In the genomic region with DNA sequence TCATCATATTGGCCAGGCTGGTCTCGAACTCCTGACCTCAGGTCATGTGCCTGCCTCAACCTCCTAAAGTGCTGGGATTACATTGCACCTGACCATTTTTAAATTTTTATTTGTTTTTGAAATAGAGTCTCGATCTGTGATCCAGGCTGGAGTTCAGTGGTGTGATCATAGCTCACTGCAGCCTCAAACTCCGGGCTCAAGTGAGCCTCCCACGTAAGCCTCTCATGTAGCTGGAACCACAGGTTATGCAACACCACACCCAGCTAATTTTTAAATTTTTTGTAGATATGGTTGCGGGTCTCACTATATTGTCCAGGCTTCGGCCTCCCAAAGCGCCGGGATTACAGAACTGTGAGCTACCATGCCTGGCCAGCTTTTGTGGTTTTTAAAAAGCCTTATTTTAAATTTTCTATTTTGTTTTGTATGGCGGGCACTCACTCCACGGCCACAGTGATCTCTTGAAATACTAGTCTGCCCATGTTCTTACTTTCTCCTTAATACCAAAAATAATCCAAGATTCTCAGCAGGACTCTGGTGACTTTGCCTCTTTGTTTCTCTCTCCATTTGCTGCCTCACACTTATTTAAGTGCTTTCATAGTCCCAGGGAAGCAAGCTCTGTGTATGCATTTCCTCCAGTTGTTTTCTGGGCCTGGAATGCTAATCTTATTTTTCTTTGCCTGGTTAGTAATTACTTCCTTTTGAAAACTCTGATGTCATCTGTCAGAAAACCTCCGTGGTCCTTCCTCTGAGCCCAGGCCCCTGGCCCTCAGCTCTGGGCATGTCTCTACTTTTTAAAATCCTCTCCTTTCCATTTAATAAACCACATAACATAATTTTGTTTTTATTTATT, we compare ENCODE assay signal across 12 cellular contexts. TPM values are rescaled to one million over a fixed set of nuclear protein-coding genes. Genes with fewer than 3 reads are reported as not detected.
DNase-seq lines count a peak whose midpoint lies in the region; ATAC-seq and TF ChIP-seq lines count a peak whose summit lies in the region.
"Had no signal": no experiment of that assay in that cellular context is flagged by ENCODE, and none has a peak within 500 bp of the region (broad histone marks: within the 10 kb centered on the region; RNA-seq: fewer than 3 reads in every experiment).

No MANE protein-coding gene starts in this region.

- CTCF ChIA-PET in MCF 10A (lab: Yijun Ruan, JAX), result interaction anchor here (0.6 to 1.9 kb wide), 5 partner anchors 15 to 822 kb away, joined by 3 to 6 read pairs (median 4); no protein-coding TSS in a partner anchor

- BruUV-seq in MCF 10A (replicated peaks; lab: Mats Ljungman, UMichigan), result no TSS peak

- peaks cover 10% of the 10 kb centered on the region for H3K4me1 Mint-ChIP-seq in MCF 10A (ENCODE audit: insufficient read depth, unreplicated experiment)
- H3K4me1 Mint-ChIP-seq in brain, result peaks cover 7% of the 10 kb centered on the region
- peaks cover 12% of the 10 kb centered on the region for H3K4me1 Mint-ChIP-seq in mesothelial cell of epicardium

- no peaks in the 10 kb centered on the region for H3K9me3 ChIP-seq in breast epithelium

- no peak overlapping the region for H3K4me3 Mint-ChIP-seq in MCF 10A (ENCODE audit: unreplicated experiment)
- peak overlapping the region in 2 of 5 experiments; percentile 0 to 15 for H3K4me3 Mint-ChIP-seq in brain
- no peak overlapping the region for H3K4me3 Mint-ChIP-seq in mesothelial cell of epicardium

- ATAC-seq in HG03439 (IDR thresholded peaks at IDR 0.05; ENCODE audit: unreplicated experiment), result no peak

- H3K36me3 Mint-ChIP-seq in MCF 10A (ENCODE audit: insufficient read depth, unreplicated experiment), result no peaks in the 10 kb centered on the region
- peaks cover 3% of the 10 kb centered on the region for H3K36me3 Mint-ChIP-seq in brain
- peaks cover 3% of the 10 kb centered on the region for H3K36me3 Mint-ChIP-seq in mesothelial cell of epicardium

- 87% methylated on average over 11 of the region's 11 CpGs for WGBS in urinary bladder

- H3K4me3 ChIP-seq in breast epithelium (no peak overlapping the region), urinary bladder (ENCODE audit: low read depth, low read length) (no peak overlapping the region)

- H3K27ac ChIP-seq in breast epithelium, result peak overlapping the region; percentile 54 to 72
- H3K27ac ChIP-seq in urinary bladder (ENCODE audit: low read depth), result peak overlapping the region; percentile 48
- H3K27ac ChIP-seq: PC-9 had no signal

- POLR2A ChIA-PET in MCF 10A (lab: Yijun Ruan, JAX), result no interaction called here

- no peak for TF ChIP-seq POLR2A in breast epithelium (IDR thresholded peaks at IDR 0.05)

- intact Hi-C loops in breast epithelium (cut with DNase I; ENCODE audit: low total_unique reads), result no loop called here
- intact Hi-C loops in MCF 10A (cut with micrococcal nuclease), result no loop called here
- intact Hi-C loops in posterior cingulate gyrus (cut with DNase I), result no loop called here

- no peaks in the 10 kb centered on the region for H3K27me3 ChIP-seq in breast epithelium

- H3K27ac Mint-ChIP-seq in MCF 10A (ENCODE audit: low read depth, unreplicated experiment) (no peak overlapping the region), brain (peak overlapping the region in 4 of 5 experiments; percentile 23 to 63 (median 40)), mesothelial cell of epicardium (peak overlapping the region; percentile 56)

- H3K9me3 Mint-ChIP-seq in MCF 10A (ENCODE audit: unreplicated experiment), result no peaks in the 10 kb centered on the region
- peaks cover 0 to 6% (median 4%) of the 10 kb centered on the region in 5 experiments for H3K9me3 Mint-ChIP-seq in brain
- H3K9me3 Mint-ChIP-seq in mesothelial cell of epicardium, result no peaks in the 10 kb centered on the region

- no peaks in the 10 kb centered on the region for H3K4me1 ChIP-seq in breast epithelium
- H3K4me1 ChIP-seq in urinary bladder (ENCODE audit: insufficient read depth), result no peaks in the 10 kb centered on the region

- no peaks in the 10 kb centered on the region for H3K27me3 Mint-ChIP-seq in MCF 10A (ENCODE audit: insufficient read depth, unreplicated experiment)
- peaks cover 7% of the 10 kb centered on the region for H3K27me3 Mint-ChIP-seq in brain
- H3K27me3 Mint-ChIP-seq in mesothelial cell of epicardium (ENCODE audit: low read depth), result no peaks in the 10 kb centered on the region

- no peak for TF ChIP-seq CTCF in breast epithelium (IDR thresholded peaks at IDR 0.05)
- no peak for TF ChIP-seq CTCF in MCF 10A (IDR thresholded peaks at IDR 0.05; ENCODE audit: unreplicated experiment)
- no peak for TF ChIP-seq CTCF in brain (conservative IDR thresholded peaks at IDR 0.05)
- no peak for TF ChIP-seq CTCF in mesothelial cell of epicardium (IDR thresholded peaks at IDR 0.05; ENCODE audit: unreplicated experiment)

- DNase-seq in breast epithelium (ENCODE audit: low spot score in 2 of 2) (no peak), MCF 10A (ENCODE audit: unreplicated experiment) (no peak), mesothelial cell of epicardium (ENCODE audit: low spot score in 2 of 2, unreplicated experiment in 2 of 2) (no peak), COLO668 (lab: John Stamatoyannopoulos, UW; ENCODE audit: unreplicated experiment) (no peak), posterior cingulate gyrus (no peak)
- DNase-seq: cerebellar nuclear complex, NCI-H1048, PC-9, small intestine had no signal

- H3K36me3 ChIP-seq in breast epithelium (no peaks in the 10 kb centered on the region), urinary bladder (ENCODE audit: insufficient read depth) (no peaks in the 10 kb centered on the region)

RNA-seq across cellular contexts. Expression of a gene that starts 2.0 kb away (rescaled TPM):
- total RNA-seq in breast epithelium (10 to 100 TPM; 31.2 to 32.4 (median 31.6) TPM), MCF 10A (2022) (8.7 and 10.1 TPM in 2 replicates), mesothelial cell of epicardium (14.4 to 17.4 TPM (median 15.8 TPM) in 3 replicates), urinary bladder (14.0 TPM)
- polyA plus RNA-seq in brain (ENCODE audit: insufficient read depth, low read depth, low replicate concordance) (0.90 TPM), urinary bladder (19.4 TPM)

RNA-seq across cellular contexts. Expression of a gene that starts 44.6 kb away (rescaled TPM):
- total RNA-seq in breast epithelium (10 to 100 TPM; 37.4 to 59.0 (median 39.7) TPM), MCF 10A (2022) (11.5 and 14.8 TPM in 2 replicates), mesothelial cell of epicardium (33.2 to 35.9 TPM (median 33.6 TPM) in 3 replicates), urinary bladder (59.3 TPM)
- polyA plus RNA-seq in brain (ENCODE audit: insufficient read depth, low read depth, low replicate concordance) (13.0 TPM), urinary bladder (15.2 TPM)
